Comparison of ENCODE assay signal across 9 cellular contexts in genomic region chr2:142165790-142166189, GRCh38. TPM values are rescaled to one million over a fixed set of nuclear protein-coding genes. Genes with fewer than 3 reads are reported as not detected.
DNase-seq lines count a peak whose midpoint lies in the region; ATAC-seq and TF ChIP-seq lines count a peak whose summit lies in the region.
"Had no signal": no experiment of that assay in that cellular context is flagged by ENCODE, and none has a peak within 500 bp of the region (broad histone marks: within the 10 kb centered on the region; RNA-seq: fewer than 3 reads in every experiment).

No MANE protein-coding gene starts in this region.

- H3K27ac Mint-ChIP-seq in effector memory CD8-positive, alpha-beta T cell, result peak overlapping the region in 1 of 2 donors; percentile 49

- no peaks in the 10 kb centered on the region for H3K27me3 Mint-ChIP-seq in effector memory CD8-positive, alpha-beta T cell

- H3K4me2 ChIP-seq in OCI-LY3 (ENCODE audit: low read length), result peak overlapping the region; percentile 56

- peak; percentile 94 for ATAC-seq in GM19438 (IDR thresholded peaks at IDR 0.05; ENCODE audit: low read depth, unreplicated experiment)
- peak; percentile 86 for ATAC-seq in HG03175 (IDR thresholded peaks at IDR 0.05; ENCODE audit: unreplicated experiment)
- no peak for ATAC-seq in aorta (ENCODE audit: low FRiP score)
- no peak for ATAC-seq in effector memory CD8-positive, alpha-beta T cell (replicated peaks)

- no peaks in the 10 kb centered on the region for H3K36me3 Mint-ChIP-seq in effector memory CD8-positive, alpha-beta T cell (ENCODE audit: insufficient read depth)

- DNase-seq in fibroblast of mammary gland (ENCODE audit: low read depth) (peak; percentile 33), aorta (no peak), NOMO-1 treated with DMSO at 0.1 percent for 48 hours (lab: John Stamatoyannopoulos, UW; ENCODE audit: unreplicated experiment) (no peak)
- DNase-seq in effector memory CD8-positive, alpha-beta T cell, result no peak
- DNase-seq: left cardiac atrium had no signal

- no peaks in the 10 kb centered on the region for H3K27me3 ChIP-seq in OCI-LY3 (ENCODE audit: low read depth, low read length)
- no peaks in the 10 kb centered on the region for H3K27me3 ChIP-seq in aorta (ENCODE audit: control insufficient read depth in 1 of 2, insufficient read depth in 2 of 2, low read length in 1 of 2)

- 33 to 48% methylated on average over 3 of the region's 3 CpGs for WGBS in aorta, 2 donors

- H3K79me2 ChIP-seq in OCI-LY3 (ENCODE audit: low read length), result no peaks in the 10 kb centered on the region

- H3K27ac ChIP-seq in C4-2B (no peak overlapping the region), OCI-LY3 (ENCODE audit: low read length) (no peak overlapping the region), aorta (ENCODE audit: low read depth in 1 of 2, low read length in 2 of 2) (no peak overlapping the region)

- H3K4me1 ChIP-seq in OCI-LY3 (ENCODE audit: low read length) (no peaks in the 10 kb centered on the region), aorta (ENCODE audit: control insufficient read depth in 1 of 2, insufficient read depth in 2 of 2, low read length in 2 of 2) (no peaks in the 10 kb centered on the region)

- H3K9me3 ChIP-seq in OCI-LY3 (ENCODE audit: insufficient read depth, low read length) (no peaks in the 10 kb centered on the region), aorta (ENCODE audit: control insufficient read depth, low read length) (no peaks in the 10 kb centered on the region)

- H3K9ac ChIP-seq in OCI-LY3 (ENCODE audit: low read length), result no peak overlapping the region

- H3K4me3 ChIP-seq in OCI-LY3 (ENCODE audit: low read length), result peak overlapping the region; percentile 46; the same call in 1 of the 2 replicates
- H3K4me3 ChIP-seq in fibroblast of mammary gland (ENCODE audit: control insufficient read depth, low read depth, low read length), result no peak overlapping the region
- no peak overlapping the region for H3K4me3 ChIP-seq in aorta (ENCODE audit: low read length in 2 of 2)

- H3K4me3 Mint-ChIP-seq in effector memory CD8-positive, alpha-beta T cell, result no peak overlapping the region

- H4K20me1 ChIP-seq in OCI-LY3 (ENCODE audit: insufficient read depth, low read length), result no peaks in the 10 kb centered on the region

- intact Hi-C loops in aorta (cut with DNase I), result no loop called here

- H2AFZ ChIP-seq in OCI-LY3 (ENCODE audit: low read depth, low read length), result no peak overlapping the region

- H3K4me1 Mint-ChIP-seq in effector memory CD8-positive, alpha-beta T cell (ENCODE audit: low read depth in 2 of 2), result no peaks in the 10 kb centered on the region

- no peaks in the 10 kb centered on the region for H3K36me3 ChIP-seq in OCI-LY3 (replicated peaks; ENCODE audit: low read depth, low read length)
- no peaks in the 10 kb centered on the region for H3K36me3 ChIP-seq in aorta (ENCODE audit: control insufficient read depth in 1 of 2, insufficient read depth in 2 of 2, low read length in 1 of 2)

- TF ChIP-seq CTCF in C4-2B (conservative IDR thresholded peaks at IDR 0.05) (peak; percentile 51), OCI-LY3 (IDR thresholded peaks at IDR 0.05; ENCODE audit: low read depth, low read length) (peak; percentile 57), fibroblast of mammary gland (conservative IDR thresholded peaks at IDR 0.05; ENCODE audit: control insufficient read depth, insufficient read depth, low read depth, low read length) (peak; percentile 17)

- peaks cover 10 to 19% of the 10 kb centered on the region in 2 donors for H3K9me3 Mint-ChIP-seq in effector memory CD8-positive, alpha-beta T cell

RNA-seq across cellular contexts. Expression of gene LRP1B, which starts 35.0 kb away (rescaled TPM):
- total RNA-seq in aorta, result under 1 TPM; 0.33 to 0.94 TPM
- not detected for polyA plus RNA-seq in aorta

Comparison
In these comparisons a context has a peak if more than half of its experiments do, and no peak if none do; other contexts are left out.
1. ATAC-seq: peak in GM19438 (single experiment) and HG03175 (single experiment); none in aorta (single experiment) and effector memory CD8-positive, alpha-beta T cell (single experiment).
2. Peak in every context shown above with its lines, with median percentiles within 50 percentile points of each other: CTCF ChIP-seq.